13 cellular contexts compared by ENCODE assay signal in genomic region chr3:75180235-75180944, GRCh38.
A peak's percentile ranks its signal among the peaks of the same experiment; 100 is the strongest.
DNase-seq lines count a peak whose midpoint lies in the region; ATAC-seq and TF ChIP-seq lines count a peak whose summit lies in the region.
"Had no signal": no experiment of that assay in that cellular context is flagged by ENCODE, and none has a peak within 500 bp of the region (broad histone marks: within the 10 kb centered on the region; RNA-seq: fewer than 3 reads in every experiment).

No MANE protein-coding gene starts in this region.

- DNase-seq in brain microvascular endothelial cell (peak; percentile 1), NCI-H2029 treated with DMSO at 0.1 percent for 48 hours (lab: John Stamatoyannopoulos, UW) (no peak), middle frontal gyrus (ENCODE audit: extremely low spot score, low spot score) (no peak)
- DNase-seq: activated naive CD4-positive, alpha-beta T cell; dorsolateral prefrontal cortex; SK-N-SH; tibial artery; WERI-Rb-1 had no signal

- ATAC-seq in GM18517 (IDR thresholded peaks at IDR 0.05; ENCODE audit: unreplicated experiment) = peak; percentile 48
- peak; percentile 46 for ATAC-seq in GM21390 (IDR thresholded peaks at IDR 0.05; ENCODE audit: unreplicated experiment)
- peak; percentile 67 for ATAC-seq in HG03280 (IDR thresholded peaks at IDR 0.05; ENCODE audit: unreplicated experiment)
- ATAC-seq in GM21529 (IDR thresholded peaks at IDR 0.05; ENCODE audit: unreplicated experiment) = no peak
- no peak for ATAC-seq in GM18873 (IDR thresholded peaks at IDR 0.05; ENCODE audit: low FRiP score, unreplicated experiment)

- H3K4me3 ChIP-seq in brain microvascular endothelial cell (ENCODE audit: low read depth, low read length) = no peak overlapping the region
- H3K4me3 ChIP-seq: dorsolateral prefrontal cortex, tibial artery had no signal

- H3K36me3 ChIP-seq in brain microvascular endothelial cell (replicated peaks) = no peaks in the 10 kb centered on the region
- H3K36me3 ChIP-seq: tibial artery, WERI-Rb-1 had no signal

- H3K27me3 ChIP-seq in brain microvascular endothelial cell (replicated peaks) = no peaks in the 10 kb centered on the region

- in situ Hi-C loops in brain microvascular endothelial cell (cut with HindIII; ENCODE audit: low pct_ligation_motif_present, low sequenced_read_pairs) = no loop called here

- TF ChIP-seq CTCF in brain microvascular endothelial cell (IDR thresholded peaks at IDR 0.05; ENCODE audit: low read depth, low read length, missing control alignments) = no peak

- H3K27ac ChIP-seq in brain microvascular endothelial cell = no peak overlapping the region
- H3K27ac ChIP-seq: dorsolateral prefrontal cortex, tibial artery, WERI-Rb-1 had no signal

Comparison
In these comparisons a context has a peak if more than half of its experiments do, and no peak if none do; other contexts are left out.
1. ATAC-seq: peak in GM18517 (single experiment), GM21390 (single experiment) and HG03280 (single experiment); none in GM21529 (single experiment) and GM18873 (single experiment).